In genomic region chr1:77978293-77978968, GRCh38 we compare ENCODE assay signal across 8 cellular contexts. TPM values are rescaled to one million over a fixed set of nuclear protein-coding genes. Genes with fewer than 3 reads are reported as not detected.
A peak's percentile ranks its signal among the peaks of the same experiment; 100 is the strongest.
DNase-seq lines count a peak whose midpoint lies in the region; ATAC-seq, FAIRE-seq and TF ChIP-seq lines count a peak whose summit lies in the region.

No MANE protein-coding gene starts in this region.

- peaks cover 37% of the 10 kb centered on the region for H4K20me1 ChIP-seq in GM23338 (replicated peaks; ENCODE audit: insufficient read depth)

- FAIRE-seq in RCC 7860 (lab: Jason Lieb, UNC), result peak; percentile 64

- no peak overlapping the region for H2AFZ ChIP-seq in GM23338

- H3K4me1 Mint-ChIP-seq in GM23338, result peaks cover 38% of the 10 kb centered on the region

- H3K27ac Mint-ChIP-seq in GM23338, result no peak overlapping the region

- ATAC-seq in GM23338 (peak; percentile 64), foreskin keratinocyte (peak; percentile 69)

- H3K4me2 ChIP-seq in GM23338, result peak overlapping the region; percentile 73

- H3K27me3 ChIP-seq in GM23338 (ENCODE audit: insufficient read depth) (no peaks in the 10 kb centered on the region), foreskin keratinocyte (no peaks in the 10 kb centered on the region)

- H3K4me1 ChIP-seq in GM23338 (ENCODE audit: insufficient read depth) (peaks cover 48% of the 10 kb centered on the region), foreskin keratinocyte (peaks cover 9% of the 10 kb centered on the region)

- no peaks in the 10 kb centered on the region for H3K9me2 ChIP-seq in GM23338 (ENCODE audit: insufficient read depth)

- H3K4me3 Mint-ChIP-seq in GM23338, result no peak overlapping the region

- H3K36me3 Mint-ChIP-seq in GM23338 (ENCODE audit: low read depth), result peaks cover 21% of the 10 kb centered on the region

- H3K27me3 Mint-ChIP-seq in GM23338 (ENCODE audit: insufficient read depth, low read depth, poor library complexity), result peaks cover 12% of the 10 kb centered on the region

- H3K79me2 ChIP-seq in GM23338 (replicated peaks; ENCODE audit: insufficient read depth), result peaks cover 88% of the 10 kb centered on the region

- H3F3A ChIP-seq in GM23338 (replicated peaks; ENCODE audit: low read depth), result no peaks in the 10 kb centered on the region

- TF ChIP-seq CTCF in GM23338 (conservative IDR thresholded peaks at IDR 0.05; ENCODE audit: low read depth in 2 of 2) (0 out of 4 replicates have a peak, but pooled peaks of 1 of the 2 experiments have one; percentile 10), foreskin keratinocyte (conservative IDR thresholded peaks at IDR 0.05) (no peak)

- no peaks in the 10 kb centered on the region; the same call in 1 of the 2 replicates for H3K36me3 ChIP-seq in GM23338 (ENCODE audit: insufficient read depth)

- H3K9me3 Mint-ChIP-seq in GM23338, result no peaks in the 10 kb centered on the region

- H3K27ac ChIP-seq in GM23338 (ENCODE audit: low read depth), result peak overlapping the region; percentile 94
- peak overlapping the region; percentile 93 for H3K27ac ChIP-seq in foreskin keratinocyte
- peak overlapping the region; percentile 97 for H3K27ac ChIP-seq in temporal lobe (ENCODE audit: low read depth, low read length)

- DNase-seq in EH (ENCODE audit: low read depth) (peak; percentile 96), GM23338 (ENCODE audit: low spot score) (peak; percentile 95), Kasumi-1 (lab: John Stamatoyannopoulos, UW) (peak; percentile 90 to 92), RCC 7860 (ENCODE audit: low spot score) (peak; percentile 81), foreskin keratinocyte (peak; percentile 78 to 92), non-pigmented ciliary epithelial cell (ENCODE audit: low read depth) (peak; percentile 81)
- peak; percentile 26 to 65 for DNase-seq in activated T-helper 1 cell treated with anti-CD3 and anti-CD28 coated beads, Interleukin-2, amount 50 U/mL, for 16 hours (ENCODE audit: low read depth in 1 of 2, low spot score in 1 of 2)

- peak overlapping the region; percentile 81 for H3K4me3 ChIP-seq in GM23338

TF ChIP-seq in GM23338, 12 proteins besides CTCF, POLR2A, EP300 and RAD21:
- TF ChIP-seq EZH2phosphoT487 (IDR thresholded peaks at IDR 0.05; ENCODE audit: unreplicated experiment), result no peak
- TF ChIP-seq CREB1 (CRISPR knock-in tag; IDR thresholded peaks at IDR 0.05; ENCODE audit: low read depth), result peak; percentile 46

RNA-seq across cellular contexts. Expression of gene FUBP1, which starts 0.4 kb away (rescaled TPM):
- total RNA-seq in GM23338 (2014; rRNA removed; shearing (Covaris generic)), result 308 and 321 TPM in 2 replicates
- polyA plus RNA-seq in GM23338 (2016; fragmentation: Nextera tagmentation; extraction: Ambion mirVana), result 194 and 212 TPM in 2 replicates
- total RNA-seq in foreskin keratinocyte, result 140 and 146 TPM in 2 replicates
- 60.7 and 73.1 TPM in 2 replicates for polyA plus RNA-seq in foreskin keratinocyte
- total RNA-seq in temporal lobe, result 241 TPM

RNA-seq across cellular contexts. Expression of gene DNAJB4, which starts 26.3 kb away (rescaled TPM):
- 12.9 and 14.1 TPM in 2 replicates for total RNA-seq in GM23338 (2014; rRNA removed; shearing (Covaris generic))
- polyA plus RNA-seq in GM23338 (2016; fragmentation: Nextera tagmentation; extraction: Ambion mirVana), result 8.2 and 12.4 TPM in 2 replicates
- total RNA-seq in foreskin keratinocyte, result 14.1 and 19.9 TPM in 2 replicates
- polyA plus RNA-seq in foreskin keratinocyte, result 6.0 and 7.2 TPM in 2 replicates
- total RNA-seq in temporal lobe, result 27.0 TPM

Comparison
In these comparisons a context has a peak if more than half of its experiments do, and no peak if none do; other contexts are left out.
1. Peak in every context shown above with its lines: DNase-seq, ATAC-seq, H3K4me3 ChIP-seq and H3K27ac ChIP-seq.
2. DNase-seq: peak in every context shown above with its lines; median percentile 96 in EH; 95 in GM23338; 91 in Kasumi-1; 85 in foreskin keratinocyte; 81 in RCC 7860; 81 in non-pigmented ciliary epithelial cell; 46 in activated T-helper 1 cell treated with anti-CD3 and anti-CD28 coated beads, Interleukin-2, amount 50 U/mL, for 16 hours.